ENCODE assay signal across 1 cellular context in genomic region chr19:14310055-14310454, GRCh38.
TF ChIP-seq lines count a peak whose summit lies in the region.

No MANE protein-coding gene starts in this region.

TF ChIP-seq in H1, 55 proteins besides CTCF, POLR2A, EP300 and RAD21:
- TF ChIP-seq GABPA (IDR thresholded peaks at IDR 0.05; ENCODE audit: borderline replicate concordance, insufficient read depth, low read length) (no peak), POU5F1 (IDR thresholded peaks at IDR 0.05; ENCODE audit: low read depth, low read length) (no peak), KDM5A (IDR thresholded peaks at IDR 0.05; ENCODE audit: low read length) (no peak), USF2 (IDR thresholded peaks at IDR 0.05; ENCODE audit: low read length) (no peak), CBX8 (IDR thresholded peaks at IDR 0.05; ENCODE audit: borderline replicate concordance, low read depth, low read length) (no peak), JUN (IDR thresholded peaks at IDR 0.05; ENCODE audit: low read depth, low read length) (no peak), RXRA (IDR thresholded peaks at IDR 0.05; ENCODE audit: insufficient read depth, low read depth, low read length) (no peak)
TF ChIP-seq in H1: peak in this region for 0.
